In genomic region chr2:191064590-191064989, GRCh38 we compare ENCODE assay signal across 13 cellular contexts. TPM values are rescaled to one million over a fixed set of nuclear protein-coding genes. Genes with fewer than 3 reads are reported as not detected.
DNase-seq lines count a peak whose midpoint lies in the region.
"Had no signal": no experiment of that assay in that cellular context is flagged by ENCODE, and none has a peak within 500 bp of the region (broad histone marks: within the 10 kb centered on the region; RNA-seq: fewer than 3 reads in every experiment).

No MANE protein-coding gene starts in this region.

- H3K4me1 Mint-ChIP-seq in activated CD4-positive, alpha-beta T cell treated with anti-CD3 and anti-CD28 coated beads, Interleukin-2, amount 10 ng/mL, durations not matched to agents 7 days and 5 days: peaks cover 77% of the 10 kb centered on the region
- peaks cover 91% of the 10 kb centered on the region for H3K4me1 Mint-ChIP-seq in activated naive CD4-positive, alpha-beta T cell treated with anti-CD3 and anti-CD28 coated beads, Interleukin-2, amount 50 U/mL, for 24 hours

- no peak overlapping the region for H3K56ac ChIP-seq in mesendoderm (ENCODE audit: low read length)

- no peak overlapping the region for H3K9ac ChIP-seq in mesendoderm (ENCODE audit: low read length)

- no peaks in the 10 kb centered on the region for H3K79me2 ChIP-seq in mesendoderm (ENCODE audit: control insufficient read depth, insufficient read depth, low read length)

- H2BK5ac ChIP-seq in mesendoderm (ENCODE audit: low read length): no peak overlapping the region

- peaks cover 5% of the 10 kb centered on the region for H3K9me3 Mint-ChIP-seq in activated CD4-positive, alpha-beta T cell treated with anti-CD3 and anti-CD28 coated beads, Interleukin-2, amount 10 ng/mL, durations not matched to agents 7 days and 5 days
- no peaks in the 10 kb centered on the region for H3K9me3 Mint-ChIP-seq in activated naive CD4-positive, alpha-beta T cell treated with anti-CD3 and anti-CD28 coated beads, Interleukin-2, amount 50 U/mL, for 24 hours

- peak overlapping the region; percentile 93 for H3K4me3 Mint-ChIP-seq in activated CD4-positive, alpha-beta T cell treated with anti-CD3 and anti-CD28 coated beads, Interleukin-2, amount 10 ng/mL, durations not matched to agents 7 days and 5 days
- peak overlapping the region; percentile 91 for H3K4me3 Mint-ChIP-seq in activated naive CD4-positive, alpha-beta T cell treated with anti-CD3 and anti-CD28 coated beads, Interleukin-2, amount 50 U/mL, for 24 hours

- no peak overlapping the region for H2BK120ac ChIP-seq in mesendoderm (ENCODE audit: low read depth, low read length)

- H3K27ac Mint-ChIP-seq in activated CD4-positive, alpha-beta T cell treated with anti-CD3 and anti-CD28 coated beads, Interleukin-2, amount 10 ng/mL, durations not matched to agents 7 days and 5 days: peak overlapping the region; percentile 93
- H3K27ac Mint-ChIP-seq in activated naive CD4-positive, alpha-beta T cell treated with anti-CD3 and anti-CD28 coated beads, Interleukin-2, amount 50 U/mL, for 24 hours: peak overlapping the region; percentile 98

- no peak overlapping the region for H3K4me3 ChIP-seq in mesendoderm (ENCODE audit: low read length)
- H3K4me3 ChIP-seq: right atrium auricular region had no signal

- H3K18ac ChIP-seq in mesendoderm (ENCODE audit: low read length): no peak overlapping the region

- WGBS in mesendoderm (ENCODE audit: extremely low coverage, insufficient coverage, low lambda C conversion rate): no CpG with 5 or more reads among the region's 9 CpGs

- CTCF ChIA-PET in activated CD4-positive, alpha-beta T cell treated with anti-CD3 and anti-CD28 coated beads, Interleukin-2, amount 10 ng/mL, durations not matched to agents 7 days and 5 days (lab: Charles Lee): interaction anchor here (1.7 to 2.8 kb wide), 4 partner anchors 12 to 94 kb away, joined by 4 to 17 read pairs (median 8); no protein-coding TSS in a partner anchor

- no peaks in the 10 kb centered on the region for H3K79me1 ChIP-seq in mesendoderm (ENCODE audit: low read length)

- no peak overlapping the region for H3K4ac ChIP-seq in mesendoderm (ENCODE audit: low read depth, low read length)

- H3K27me3 ChIP-seq in mesendoderm (ENCODE audit: insufficient read depth, low read length, poor library complexity): no peaks in the 10 kb centered on the region
- H3K27me3 ChIP-seq: right atrium auricular region had no signal

- H2BK15ac ChIP-seq in mesendoderm (replicated peaks; ENCODE audit: low read depth): no peak overlapping the region

- no peak overlapping the region for H3K4me2 ChIP-seq in mesendoderm (ENCODE audit: low read length)

- no peak overlapping the region for H4K8ac ChIP-seq in mesendoderm (ENCODE audit: low read depth, low read length)

- no peak overlapping the region for H2AK5ac ChIP-seq in mesendoderm (ENCODE audit: low read length)

- peaks cover 2% of the 10 kb centered on the region for H3K4me1 ChIP-seq in mesendoderm (ENCODE audit: control insufficient read depth, low read depth, low read length)
- H3K4me1 ChIP-seq: right atrium auricular region had no signal

- H3K23ac ChIP-seq in mesendoderm (ENCODE audit: low read length): no peak overlapping the region

- POLR2A ChIA-PET in activated CD4-positive, alpha-beta T cell treated with anti-CD3 and anti-CD28 coated beads, Interleukin-2, amount 10 ng/mL, durations not matched to agents 7 days and 5 days (lab: Charles Lee): interaction anchor here (0.8 to 1.1 kb wide), 2 partner anchors 50 to 52 kb away, joined by 3 read pairs; no protein-coding TSS in a partner anchor

- H4K5ac ChIP-seq in mesendoderm (ENCODE audit: low read length): no peak overlapping the region

- H3K27me3 Mint-ChIP-seq in activated CD4-positive, alpha-beta T cell treated with anti-CD3 and anti-CD28 coated beads, Interleukin-2, amount 10 ng/mL, durations not matched to agents 7 days and 5 days: no peaks in the 10 kb centered on the region
- H3K27me3 Mint-ChIP-seq in activated naive CD4-positive, alpha-beta T cell treated with anti-CD3 and anti-CD28 coated beads, Interleukin-2, amount 50 U/mL, for 24 hours: no peaks in the 10 kb centered on the region

- H3K36me3 Mint-ChIP-seq in activated CD4-positive, alpha-beta T cell treated with anti-CD3 and anti-CD28 coated beads, Interleukin-2, amount 10 ng/mL, durations not matched to agents 7 days and 5 days (ENCODE audit: low read depth): peaks cover 75% of the 10 kb centered on the region
- peaks cover 51% of the 10 kb centered on the region for H3K36me3 Mint-ChIP-seq in activated naive CD4-positive, alpha-beta T cell treated with anti-CD3 and anti-CD28 coated beads, Interleukin-2, amount 50 U/mL, for 24 hours

- DNase-seq in KG1 (lab: John Stamatoyannopoulos, UW) (peak; percentile 64), putamen (ENCODE audit: low spot score) (no peak), NCI-H146 treated with DMSO at 0.1 percent for 48 hours (lab: John Stamatoyannopoulos, UW; ENCODE audit: unreplicated experiment) (no peak), mesendoderm (no peak)
- DNase-seq in activated CD4-positive, alpha-beta T cell treated with anti-CD3 and anti-CD28 coated beads, Interleukin-2, amount 10 ng/mL, durations not matched to agents 7 days and 5 days: peak; percentile 72
- peak; percentile 15 to 24 for DNase-seq in stimulated activated CD8-positive, alpha-beta memory T cell treated with anti-CD3 and anti-CD28 coated beads, Interleukin-2, amount 100 ng/mL, for 48 hours (ENCODE audit: low read depth in 2 of 2)
- DNase-seq: C1 segment of cervical spinal cord, NCI-H1417 treated with DMSO at 0.1 percent for 48 hours, NCI-H510A, substantia nigra had no signal

- no peak overlapping the region for H3K27ac ChIP-seq in mesendoderm (ENCODE audit: low read depth, low read length)
- H3K27ac ChIP-seq: right atrium auricular region, RWPE1 had no signal

- no peaks in the 10 kb centered on the region for H3K36me3 ChIP-seq in mesendoderm (ENCODE audit: control insufficient read depth, insufficient read depth, low read length)

RNA-seq across cellular contexts. Expression of gene STAT1, which starts 50.6 kb away (rescaled TPM):
- 100 to 1,000 TPM; 876 to 958 TPM for total RNA-seq in activated CD4-positive, alpha-beta T cell treated with anti-CD3 and anti-CD28 coated beads, Interleukin-2, amount 10 ng/mL, durations not matched to agents 7 days and 5 days
- 21.3 TPM for polyA plus RNA-seq in mesendoderm (2013, experiment 1 of 2)
- 21.5 TPM for polyA plus RNA-seq in mesendoderm (2013, experiment 2 of 2)

Comparison
In these comparisons a context has a peak if more than half of its experiments do, and no peak if none do; other contexts are left out.
1. DNase-seq: peak in KG1 (single experiment), activated CD4-positive, alpha-beta T cell treated with anti-CD3 and anti-CD28 coated beads, Interleukin-2, amount 10 ng/mL, durations not matched to agents 7 days and 5 days (single experiment) and stimulated activated CD8-positive, alpha-beta memory T cell treated with anti-CD3 and anti-CD28 coated beads, Interleukin-2, amount 100 ng/mL, for 48 hours (2 of 2); none in putamen (single experiment), NCI-H146 treated with DMSO at 0.1 percent for 48 hours (single experiment) and mesendoderm (single experiment).